Comparison of ENCODE assay signal across 20 cellular contexts in the genomic region with DNA sequence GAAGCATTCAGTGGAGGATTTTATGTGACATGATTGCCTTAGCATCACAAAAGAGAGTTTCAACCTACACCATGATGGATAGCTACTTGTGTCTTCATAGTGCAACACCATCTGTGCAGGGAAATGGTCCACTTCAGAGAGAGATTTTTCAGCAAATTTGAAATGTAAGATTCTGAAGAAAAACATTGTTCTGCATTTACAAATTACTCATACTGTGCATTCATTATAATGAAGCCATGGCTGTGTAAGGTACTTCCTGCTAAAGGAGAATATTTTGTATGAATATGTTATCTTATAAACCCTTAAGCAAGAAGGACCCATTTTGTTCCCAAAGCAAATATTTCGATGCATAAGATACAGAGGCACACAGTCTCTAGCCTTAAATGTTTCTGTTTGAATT.
A peak's percentile ranks its signal among the peaks of the same experiment; 100 is the strongest.
DNase-seq lines count a peak whose midpoint lies in the region; ATAC-seq lines count a peak whose summit lies in the region.
"Had no signal": no experiment of that assay in that cellular context is flagged by ENCODE, and none has a peak within 500 bp of the region (broad histone marks: within the 10 kb centered on the region; RNA-seq: fewer than 3 reads in every experiment).

No MANE protein-coding gene starts in this region.

- H3K4me1 Mint-ChIP-seq in memory B cell = peaks cover 34% of the 10 kb centered on the region

- H3K9me3 Mint-ChIP-seq in memory B cell = peaks cover 5% of the 10 kb centered on the region

- ATAC-seq in GM18517 (IDR thresholded peaks at IDR 0.05; ENCODE audit: unreplicated experiment) (peak; percentile 11), GM21528 (IDR thresholded peaks at IDR 0.05; ENCODE audit: low FRiP score, unreplicated experiment) (peak; percentile 39), HG03280 (IDR thresholded peaks at IDR 0.05; ENCODE audit: unreplicated experiment) (peak; percentile 17), memory B cell (ENCODE audit: low read depth) (peak; percentile 8)
- ATAC-seq: Panc1 had no signal

- H3K27ac Mint-ChIP-seq in memory B cell = peak overlapping the region; percentile 94
- H3K27ac Mint-ChIP-seq: activated T-helper 2 cell treated with anti-CD3 and anti-CD28 coated beads, Interferon-gamma antibody, Interleukin-2, Interleukin-4, amounts not matched to agents 10 μg/mL and 5 μg/mL and 100 μg/mL, durations not matched to agents 14 hours and 24 hours and 36 hours had no signal

- no peaks in the 10 kb centered on the region for H3K27me3 Mint-ChIP-seq in memory B cell

- no peak for DNase-seq in memory B cell (ENCODE audit: low spot score in 2 of 2)
- DNase-seq in T-helper 9 cell = no peak
- DNase-seq in NCI-H146 treated with DMSO at 0.1 percent for 48 hours (lab: John Stamatoyannopoulos, UW; ENCODE audit: unreplicated experiment) = no peak
- no peak for DNase-seq in stimulated activated CD4-positive, alpha-beta T cell treated with anti-CD3 and anti-CD28 coated beads, Interleukin-1b, Interleukin-23, amount 100 ng/mL, for 48 hours
- DNase-seq: activated CD4-positive, CD25-positive, alpha-beta regulatory T cell treated with anti-CD3 and anti-CD28 coated beads, Interleukin-2, amount 50 U/mL, for 72 hours; central memory CD4-positive, alpha-beta T cell; effector CD4-positive, alpha-beta T cell; esophagus squamous epithelium; GDM1; GOT3; NCI-H1092; NCI-H2107; NCI-H526 treated with DMSO at 0.1 percent for 48 hours; ovary; stimulated activated CD4-positive, alpha-beta T cell treated with anti-CD3 and anti-CD28 coated beads, Interleukin-2, amount 100 ng/mL, for 48 hours had no signal

- peaks cover 3% of the 10 kb centered on the region for H3K36me3 Mint-ChIP-seq in memory B cell

- peak overlapping the region; percentile 40 for H3K4me3 Mint-ChIP-seq in memory B cell
